ENCODE assay signal across 1 cellular context in the genomic region with DNA sequence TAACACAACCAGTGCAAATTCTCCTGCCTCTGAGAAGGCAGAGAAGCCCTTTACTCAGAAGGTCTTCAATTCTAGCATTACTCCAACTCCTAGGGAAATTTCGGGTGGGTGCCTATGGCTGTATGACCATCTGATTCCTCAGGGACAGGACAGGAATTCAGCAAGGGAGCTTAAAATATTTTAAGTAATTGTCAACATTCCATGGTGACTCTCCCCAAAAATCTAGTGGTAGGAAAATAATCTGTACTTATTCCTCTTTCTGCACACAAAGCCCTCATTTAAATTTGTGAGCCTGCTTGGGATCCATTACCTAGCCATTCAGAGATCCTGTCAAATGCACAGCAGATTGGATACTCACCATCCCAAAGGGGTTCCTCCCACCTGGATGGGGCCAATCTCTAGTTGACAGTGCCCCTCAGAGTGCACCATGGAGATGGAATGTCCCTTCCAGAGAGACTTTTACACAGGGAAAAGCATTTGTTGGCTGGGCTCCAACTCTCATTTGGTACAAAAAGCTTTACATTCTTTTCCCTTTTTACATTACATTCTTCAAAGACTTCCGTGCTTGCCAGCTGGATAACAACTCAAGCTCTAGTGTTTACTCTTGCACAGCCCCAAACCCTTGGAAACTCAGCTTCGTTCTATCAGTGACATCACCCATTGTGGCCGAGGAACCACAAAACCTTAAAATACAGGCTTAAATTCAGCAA.
TF ChIP-seq lines count a peak whose summit lies in the region.

No MANE protein-coding gene starts in this region.

TF ChIP-seq in HEK293, 187 proteins besides CTCF, POLR2A, EP300 and RAD21 (continued from another document):
- TF ChIP-seq ZNF670 (tag by site-specific recombination; IDR thresholded peaks at IDR 0.05; ENCODE audit: low read depth) (no peak), ZNF37A (tag by site-specific recombination; IDR thresholded peaks at IDR 0.05) (no peak), ZNF302 (tag by site-specific recombination; IDR thresholded peaks at IDR 0.05; ENCODE audit: low read depth) (no peak), PRDM6 (tag by site-specific recombination; IDR thresholded peaks at IDR 0.05) (0 out of 2 replicates have a peak, but pooled peaks have one; percentile 36), KLF9 (tag by site-specific recombination; IDR thresholded peaks at IDR 0.05; ENCODE audit: low read depth) (no peak)
- TF ChIP-seq, protein P1, sequence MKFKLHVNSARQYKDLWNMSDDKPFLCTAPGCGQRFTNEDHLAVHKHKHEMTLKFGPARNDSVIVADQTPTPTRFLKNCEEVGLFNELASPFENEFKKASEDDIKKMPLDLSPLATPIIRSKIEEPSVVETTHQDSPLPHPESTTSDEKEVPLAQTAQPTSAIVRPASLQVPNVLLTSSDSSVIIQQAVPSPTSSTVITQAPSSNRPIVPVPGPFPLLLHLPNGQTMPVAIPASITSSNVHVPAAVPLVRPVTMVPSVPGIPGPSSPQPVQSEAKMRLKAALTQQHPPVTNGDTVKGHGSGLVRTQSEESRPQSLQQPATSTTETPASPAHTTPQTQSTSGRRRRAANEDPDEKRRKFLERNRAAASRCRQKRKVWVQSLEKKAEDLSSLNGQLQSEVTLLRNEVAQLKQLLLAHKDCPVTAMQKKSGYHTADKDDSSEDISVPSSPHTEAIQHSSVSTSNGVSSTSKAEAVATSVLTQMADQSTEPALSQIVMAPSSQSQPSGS (tag by site-specific recombination; IDR thresholded peaks at IDR 0.05; ENCODE audit: low read depth): peak; percentile 69; the same call in 1 of the 2 replicates
TF ChIP-seq in HEK293: peak in this region for 5.
